In the genomic region with DNA sequence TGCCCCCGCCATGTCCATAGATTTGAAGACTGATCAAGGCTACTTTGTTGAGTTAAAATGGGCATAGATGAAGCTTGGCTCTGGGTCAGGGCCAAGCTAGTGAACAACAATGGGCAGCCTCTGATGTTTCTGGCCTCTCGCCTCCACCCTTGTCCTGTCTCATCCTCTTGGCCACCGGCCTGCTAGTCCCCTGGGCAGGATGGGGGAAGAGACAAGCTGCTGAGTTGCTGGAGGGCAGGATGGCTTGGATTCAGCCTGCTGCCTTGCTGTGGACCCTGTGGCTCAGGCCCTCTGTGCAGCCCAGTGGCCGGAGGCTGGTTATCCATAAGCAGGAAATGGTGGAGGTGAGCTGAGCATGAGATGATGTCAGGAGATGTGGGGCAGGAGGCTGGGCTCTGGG, we compare ENCODE assay signal across 19 cellular contexts.
DNase-seq lines count a peak whose midpoint lies in the region; ATAC-seq and TF ChIP-seq lines count a peak whose summit lies in the region.
"Had no signal": no experiment of that assay in that cellular context is flagged by ENCODE, and none has a peak within 500 bp of the region (broad histone marks: within the 10 kb centered on the region; RNA-seq: fewer than 3 reads in every experiment).

No MANE protein-coding gene starts in this region.

- DNase-seq in M059J (ENCODE audit: low read depth) (peak; percentile 50), chondrocyte (ENCODE audit: low spot score) (peak; percentile 56), spleen (peak; percentile 68), NCI-H226 (no peak), T-helper 1 cell (no peak)
- DNase-seq: activated CD4-positive, alpha-beta memory T cell treated with anti-CD3 and anti-CD28 coated beads for 36 hours; activated T-cell treated with anti-CD3 and anti-CD28 coated beads, Interleukin-2, amount 50 U/mL, for 1 hour; effector CD4-positive, alpha-beta T cell; GF-D8; MV-4-11; NCI-H2081; stimulated activated naive B cell treated with anti-CD40 and anti-IgM and Interleukin-4, amounts not matched to agents 10 μg/mL and 1 μg/mL and 100 μg/mL, for 72 hours; transverse colon had no signal

- H3K36me3 ChIP-seq in mesodermal cell (ENCODE audit: control insufficient read depth, insufficient read depth, low read length), result peaks cover 11% of the 10 kb centered on the region
- no peaks in the 10 kb centered on the region for H3K36me3 ChIP-seq in spleen
- H3K36me3 ChIP-seq: BLaER1 treated with 17β-estradiol and CSF1 and Interleukin-3, amounts not matched to agents 10 nM and 100 nM; cardiac muscle cell; transverse colon had no signal

- TF ChIP-seq CTCF in chondrocyte (IDR thresholded peaks at IDR 0.05) (no peak), spleen (IDR thresholded peaks at IDR 0.05 in 8 of 11, conservative IDR thresholded peaks at IDR 0.05 in 3 of 11) (no peak)

- no peaks in the 10 kb centered on the region for H3K36me3 Mint-ChIP-seq in chondrocyte (ENCODE audit: low read depth)
- no peaks in the 10 kb centered on the region for H3K36me3 Mint-ChIP-seq in activated T-helper 17 cell treated with anti-CD3 and anti-CD28 coated beads, Interleukin-2, amount 50 U/mL, for 72 hours (ENCODE audit: low read depth)
- H3K36me3 Mint-ChIP-seq: activated CD4-positive, alpha-beta memory T cell treated with anti-CD3 and anti-CD28 coated beads for 36 hours; stimulated activated naive B cell treated with anti-CD40 and anti-IgM and Interleukin-4, amounts not matched to agents 10 μg/mL and 1 μg/mL and 100 μg/mL, for 72 hours had no signal

- H3K27ac ChIP-seq in mesodermal cell (ENCODE audit: low read depth, low read length, severe bottlenecking) (peak overlapping the region; percentile 72), spleen (no peak overlapping the region)
- H3K27ac ChIP-seq: BLaER1 treated with 17β-estradiol and CSF1 and Interleukin-3, amounts not matched to agents 10 nM and 100 nM; transverse colon had no signal

- H3K4me1 Mint-ChIP-seq in chondrocyte (ENCODE audit: low read depth), result peaks cover 24% of the 10 kb centered on the region
- no peaks in the 10 kb centered on the region for H3K4me1 Mint-ChIP-seq in activated T-helper 17 cell treated with anti-CD3 and anti-CD28 coated beads, Interleukin-2, amount 50 U/mL, for 72 hours
- H3K4me1 Mint-ChIP-seq: stimulated activated naive B cell treated with anti-CD40 and anti-IgM and Interleukin-4, amounts not matched to agents 10 μg/mL and 1 μg/mL and 100 μg/mL, for 72 hours had no signal

- H3K4me3 ChIP-seq in mesodermal cell (ENCODE audit: extremely low read depth, insufficient read depth, low read length, poor library complexity, severe bottlenecking), result no peak overlapping the region
- H3K4me3 ChIP-seq in spleen, result no peak overlapping the region
- H3K4me3 ChIP-seq: BLaER1 treated with 17β-estradiol and CSF1 and Interleukin-3, amounts not matched to agents 10 nM and 100 nM; cardiac muscle cell; transverse colon had no signal

- no peaks in the 10 kb centered on the region for H3K9me3 Mint-ChIP-seq in chondrocyte (ENCODE audit: low read depth)
- no peaks in the 10 kb centered on the region for H3K9me3 Mint-ChIP-seq in activated T-helper 17 cell treated with anti-CD3 and anti-CD28 coated beads, Interleukin-2, amount 50 U/mL, for 72 hours
- H3K9me3 Mint-ChIP-seq: activated CD4-positive, alpha-beta memory T cell treated with anti-CD3 and anti-CD28 coated beads for 36 hours; stimulated activated naive B cell treated with anti-CD40 and anti-IgM and Interleukin-4, amounts not matched to agents 10 μg/mL and 1 μg/mL and 100 μg/mL, for 72 hours had no signal

- WGBS in mesodermal cell (ENCODE audit: insufficient coverage in 2 of 2), 2 experiments, result 89 to 100% methylated on average over 3 of the region's 4 CpGs
- WGBS in spleen, 5 donors, result 69 to 87% (median 84%) methylated on average over 3 to 4 of the region's 4 CpGs

- intact Hi-C loops in spleen (cut with DNase I; ENCODE audit: low total_unique reads), result no loop called here

- no peak for TF ChIP-seq POLR2A in spleen (IDR thresholded peaks at IDR 0.05)

- no peaks in the 10 kb centered on the region for H3K27me3 Mint-ChIP-seq in chondrocyte (ENCODE audit: low read depth)
- no peaks in the 10 kb centered on the region for H3K27me3 Mint-ChIP-seq in activated T-helper 17 cell treated with anti-CD3 and anti-CD28 coated beads, Interleukin-2, amount 50 U/mL, for 72 hours
- H3K27me3 Mint-ChIP-seq: activated CD4-positive, alpha-beta memory T cell treated with anti-CD3 and anti-CD28 coated beads for 36 hours; stimulated activated naive B cell treated with anti-CD40 and anti-IgM and Interleukin-4, amounts not matched to agents 10 μg/mL and 1 μg/mL and 100 μg/mL, for 72 hours had no signal

- no peak overlapping the region for H3K4me3 Mint-ChIP-seq in chondrocyte (ENCODE audit: unreplicated experiment)
- H3K4me3 Mint-ChIP-seq in activated T-helper 17 cell treated with anti-CD3 and anti-CD28 coated beads, Interleukin-2, amount 50 U/mL, for 72 hours, result no peak overlapping the region
- H3K4me3 Mint-ChIP-seq: activated CD4-positive, alpha-beta memory T cell treated with anti-CD3 and anti-CD28 coated beads for 36 hours; stimulated activated naive B cell treated with anti-CD40 and anti-IgM and Interleukin-4, amounts not matched to agents 10 μg/mL and 1 μg/mL and 100 μg/mL, for 72 hours had no signal

- H3K27ac Mint-ChIP-seq in chondrocyte (ENCODE audit: unreplicated experiment), result no peak overlapping the region
- no peak overlapping the region for H3K27ac Mint-ChIP-seq in activated T-helper 17 cell treated with anti-CD3 and anti-CD28 coated beads, Interleukin-2, amount 50 U/mL, for 72 hours
- H3K27ac Mint-ChIP-seq: activated CD4-positive, alpha-beta memory T cell treated with anti-CD3 and anti-CD28 coated beads for 36 hours; progenitor cell of endocrine pancreas; stimulated activated naive B cell treated with anti-CD40 and anti-IgM and Interleukin-4, amounts not matched to agents 10 μg/mL and 1 μg/mL and 100 μg/mL, for 72 hours had no signal

- ATAC-seq in activated T-helper 17 cell treated with anti-CD3 and anti-CD28 coated beads, Interleukin-2, amount 50 U/mL, for 72 hours (replicated peaks), result no peak
- no peak for ATAC-seq in HG02840 (IDR thresholded peaks at IDR 0.05; ENCODE audit: low FRiP score, unreplicated experiment)
- ATAC-seq: stimulated activated naive B cell treated with anti-CD40 and anti-IgM and Interleukin-4, amounts not matched to agents 10 μg/mL and 1 μg/mL and 100 μg/mL, for 72 hours had no signal

- H3K27me3 ChIP-seq in spleen (replicated peaks in 1 of 7), result peaks cover 0 to 4% (median 0%) of the 10 kb centered on the region in 7 donors
- H3K27me3 ChIP-seq: BLaER1 treated with 17β-estradiol and CSF1 and Interleukin-3, amounts not matched to agents 10 nM and 100 nM; cardiac muscle cell; transverse colon had no signal

- H3K9me3 ChIP-seq in mesodermal cell (ENCODE audit: control insufficient read depth, low read length) (no peaks in the 10 kb centered on the region), spleen (no peaks in the 10 kb centered on the region)
- H3K9me3 ChIP-seq: BLaER1 treated with 17β-estradiol and CSF1 and Interleukin-3, amounts not matched to agents 10 nM and 100 nM; transverse colon had no signal

- H3K4me1 ChIP-seq in mesodermal cell (ENCODE audit: control insufficient read depth, insufficient read depth, low read length, poor library complexity, severe bottlenecking) (peaks cover 55% of the 10 kb centered on the region), spleen (no peaks in the 10 kb centered on the region)
- H3K4me1 ChIP-seq: transverse colon had no signal

Comparison
In these comparisons a context has a peak if more than half of its experiments do, and no peak if none do; other contexts are left out.
1. DNase-seq: peak in M059J (single experiment), chondrocyte (single experiment) and spleen (single experiment); none in NCI-H226 (single experiment) and T-helper 1 cell (0 of 5).